In the genomic region with DNA sequence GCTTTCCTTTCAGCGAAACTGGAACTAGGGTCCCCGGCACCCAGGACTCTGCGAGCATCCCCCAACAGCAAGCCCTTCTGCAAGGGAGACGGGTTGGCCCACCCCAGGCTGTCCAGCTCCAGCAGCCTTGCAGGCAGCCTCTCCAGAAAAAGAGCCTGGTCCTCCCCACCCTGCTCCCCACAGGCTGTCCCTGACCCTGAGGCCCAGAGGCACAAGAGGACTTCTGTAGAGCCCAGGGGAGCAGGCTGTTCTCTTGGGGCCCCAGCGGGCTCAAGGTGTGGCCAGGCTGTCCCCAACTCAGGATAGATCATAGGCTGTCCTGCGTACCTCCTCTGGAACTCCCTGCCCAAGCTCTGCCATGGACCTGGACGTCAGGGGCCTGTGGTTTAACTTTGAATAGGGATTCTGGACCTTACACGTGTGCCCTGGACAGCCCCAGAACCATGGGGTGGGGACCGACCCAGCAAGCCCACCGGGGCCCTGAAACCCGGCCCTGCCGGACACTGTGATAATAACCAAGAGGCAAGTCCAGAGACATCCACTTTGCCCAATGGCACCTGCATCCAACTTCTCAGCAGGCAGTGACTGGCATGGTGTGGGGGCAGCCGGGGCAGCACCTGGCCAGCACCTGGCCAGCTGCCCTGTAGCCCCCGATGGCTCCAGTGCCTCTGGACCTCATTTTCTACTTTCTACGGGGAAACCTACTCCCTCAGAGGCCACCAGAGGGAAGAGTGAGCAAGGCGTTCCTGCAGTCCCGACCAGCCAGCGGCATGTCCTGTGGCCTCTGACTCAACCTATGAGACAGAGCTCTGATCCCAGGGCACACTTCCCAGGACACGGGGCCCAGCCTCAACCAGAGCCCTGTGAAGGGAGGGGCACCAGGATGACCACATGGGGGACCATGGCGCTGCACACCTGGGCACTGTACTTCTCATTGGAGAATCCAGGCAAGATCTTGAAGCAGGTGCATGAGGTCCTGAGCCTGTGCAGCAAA, we compare ENCODE assay signal across 8 cellular contexts. TPM values are rescaled to one million over a fixed set of nuclear protein-coding genes. Genes with fewer than 3 reads are reported as not detected.
DNase-seq lines count a peak whose midpoint lies in the region; ATAC-seq and TF ChIP-seq lines count a peak whose summit lies in the region.

No MANE protein-coding gene starts in this region.

- CTCF ChIA-PET in activated CD8-positive, alpha-beta T cell treated with anti-CD3 and anti-CD28 coated beads for 36 hours (lab: Charles Lee) = no interaction called here

- H3K36me3 Mint-ChIP-seq in activated CD8-positive, alpha-beta T cell treated with anti-CD3 and anti-CD28 coated beads for 36 hours (ENCODE audit: low read depth) = no peaks in the 10 kb centered on the region

- no peak overlapping the region for H3K27ac Mint-ChIP-seq in activated CD8-positive, alpha-beta T cell treated with anti-CD3 and anti-CD28 coated beads for 36 hours

- intact Hi-C loops in activated CD8-positive, alpha-beta T cell treated with anti-CD3 and anti-CD28 coated beads for 36 hours (cut with micrococcal nuclease) = no loop called here

- ATAC-seq in activated CD8-positive, alpha-beta T cell treated with anti-CD3 and anti-CD28 coated beads for 36 hours = no peak
- no peak for ATAC-seq in HG03457 (IDR thresholded peaks at IDR 0.05; ENCODE audit: unreplicated experiment)
- ATAC-seq in GM18867 (IDR thresholded peaks at IDR 0.05; ENCODE audit: unreplicated experiment) = no peak

- peaks cover 9% of the 10 kb centered on the region for H3K4me1 Mint-ChIP-seq in activated CD8-positive, alpha-beta T cell treated with anti-CD3 and anti-CD28 coated beads for 36 hours (ENCODE audit: low read depth)

- no peak overlapping the region for H3K4me3 Mint-ChIP-seq in activated CD8-positive, alpha-beta T cell treated with anti-CD3 and anti-CD28 coated beads for 36 hours

- DNase-seq in COLO668 (lab: John Stamatoyannopoulos, UW; ENCODE audit: unreplicated experiment) = peak; percentile 8
- DNase-seq in HS-5 (ENCODE audit: low read depth) = peak; percentile 43
- DNase-seq in activated CD8-positive, alpha-beta T cell treated with anti-CD3 and anti-CD28 coated beads for 36 hours = peak; percentile 9
- DNase-seq in islet precursor cell = peak; percentile 89
- DNase-seq in NCI-H524 (lab: John Stamatoyannopoulos, UW) = no peak
- no peak for DNase-seq in activated CD4-positive, alpha-beta T cell treated with anti-CD3 and anti-CD28 coated beads, Interleukin-2, amount 50 U/mL, for 48 hours

- no peaks in the 10 kb centered on the region for H3K27me3 Mint-ChIP-seq in activated CD8-positive, alpha-beta T cell treated with anti-CD3 and anti-CD28 coated beads for 36 hours

- no peak for TF ChIP-seq CTCF in activated CD8-positive, alpha-beta T cell treated with anti-CD3 and anti-CD28 coated beads for 36 hours (IDR thresholded peaks at IDR 0.05)

- H3K9me3 Mint-ChIP-seq in activated CD8-positive, alpha-beta T cell treated with anti-CD3 and anti-CD28 coated beads for 36 hours = no peaks in the 10 kb centered on the region

- POLR2A ChIA-PET in activated CD8-positive, alpha-beta T cell treated with anti-CD3 and anti-CD28 coated beads for 36 hours (lab: Charles Lee) = no interaction called here

RNA-seq across cellular contexts. Expression of gene TPM4, which starts 50.9 kb away (rescaled TPM):
- total RNA-seq in activated CD8-positive, alpha-beta T cell treated with anti-CD3 and anti-CD28 coated beads for 36 hours = 100 to 1,000 TPM; 230 to 232 TPM

Comparison
In these comparisons a context has a peak if more than half of its experiments do, and no peak if none do; other contexts are left out.
1. DNase-seq: peak in COLO668 (single experiment), HS-5 (single experiment), activated CD8-positive, alpha-beta T cell treated with anti-CD3 and anti-CD28 coated beads for 36 hours (single experiment) and islet precursor cell (single experiment); none in NCI-H524 (0 of 2) and activated CD4-positive, alpha-beta T cell treated with anti-CD3 and anti-CD28 coated beads, Interleukin-2, amount 50 U/mL, for 48 hours (0 of 2).